Comparison of ENCODE assay signal across 8 cellular contexts in the genomic region with DNA sequence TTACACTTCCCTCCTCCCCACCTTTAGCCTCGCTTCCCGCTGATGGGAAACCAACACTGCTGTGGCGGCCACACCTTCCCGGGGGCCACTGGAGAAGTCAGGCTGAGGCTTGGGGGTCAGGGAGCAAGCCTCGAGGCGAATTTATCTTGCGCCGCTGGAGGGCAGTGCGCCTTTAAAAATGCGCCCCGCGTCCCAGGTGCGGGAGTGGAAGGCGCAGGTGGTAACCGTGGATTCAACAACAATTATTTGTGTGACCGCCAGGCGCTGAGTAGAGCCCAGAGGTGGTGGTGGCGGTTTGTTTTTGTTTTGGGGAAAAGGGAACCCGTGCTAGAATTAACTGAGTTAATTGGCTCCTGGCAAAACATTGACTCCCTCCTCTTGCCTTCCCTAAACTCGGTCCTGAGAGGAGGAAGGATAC. TPM values are rescaled to one million over a fixed set of nuclear protein-coding genes. Genes with fewer than 3 reads are reported as not detected.
DNase-seq lines count a peak whose midpoint lies in the region; ATAC-seq and TF ChIP-seq lines count a peak whose summit lies in the region.

No MANE protein-coding gene starts in this region.

- H2BK15ac ChIP-seq in neuronal stem cell (ENCODE audit: low read length), result no peak overlapping the region

- no peak overlapping the region for H2BK120ac ChIP-seq in neuronal stem cell (ENCODE audit: low read depth, low read length)

- no peaks in the 10 kb centered on the region for H3K79me1 ChIP-seq in neuronal stem cell (ENCODE audit: low read depth, low read length)

- ATAC-seq in CD4-positive, alpha-beta T cell (ENCODE audit: poor library complexity), result peak; percentile 67
- ATAC-seq in HG03060 (IDR thresholded peaks at IDR 0.05; ENCODE audit: low read depth, unreplicated experiment) (peak; percentile 35), upper lobe of left lung (ENCODE audit: low FRiP score in 2 of 2) (peak; percentile 30 to 47)

- no peak overlapping the region for H3K14ac ChIP-seq in neuronal stem cell (ENCODE audit: low read length)

- H3K9me3 Mint-ChIP-seq in CD4-positive, alpha-beta T cell, result no peaks in the 10 kb centered on the region
- H3K9me3 Mint-ChIP-seq in activated T-cell treated with anti-CD3 and anti-CD28 coated beads, Interleukin-2, amount 50 U/mL, for 24 hours, result no peaks in the 10 kb centered on the region

- POLR2A ChIA-PET in CD4-positive, alpha-beta T cell (lab: Charles Lee), result no interaction called here

- H3K4me2 ChIP-seq in neuronal stem cell (ENCODE audit: insufficient read depth, low read length, poor library complexity, severe bottlenecking), result no peak overlapping the region

- CTCF ChIA-PET in CD4-positive, alpha-beta T cell (lab: Charles Lee), result no interaction called here

- H3K4me1 Mint-ChIP-seq in CD4-positive, alpha-beta T cell (ENCODE audit: low read depth), result peaks cover 39% of the 10 kb centered on the region
- peaks cover 34% of the 10 kb centered on the region for H3K4me1 Mint-ChIP-seq in activated T-cell treated with anti-CD3 and anti-CD28 coated beads, Interleukin-2, amount 50 U/mL, for 24 hours (ENCODE audit: low read depth)

- H3K23ac ChIP-seq in neuronal stem cell (ENCODE audit: low read depth, low read length, poor library complexity), result no peak overlapping the region

- peak overlapping the region; percentile 68 for H3K4me3 Mint-ChIP-seq in CD4-positive, alpha-beta T cell
- peak overlapping the region; percentile 65 for H3K4me3 Mint-ChIP-seq in activated T-cell treated with anti-CD3 and anti-CD28 coated beads, Interleukin-2, amount 50 U/mL, for 24 hours

- H2BK5ac ChIP-seq in neuronal stem cell (ENCODE audit: low read length), result no peak overlapping the region

- peaks cover 60% of the 10 kb centered on the region for H3K27me3 Mint-ChIP-seq in CD4-positive, alpha-beta T cell
- peaks cover 54% of the 10 kb centered on the region for H3K27me3 Mint-ChIP-seq in activated T-cell treated with anti-CD3 and anti-CD28 coated beads, Interleukin-2, amount 50 U/mL, for 24 hours

- no peak overlapping the region for H3K9ac ChIP-seq in neuronal stem cell (ENCODE audit: low read depth, low read length, poor library complexity)

- no peak for TF ChIP-seq EP300 in upper lobe of left lung (IDR thresholded peaks at IDR 0.05)

- H3K4me3 ChIP-seq in fibroblast of mammary gland (ENCODE audit: control insufficient read depth, low read depth, low read length), result no peak overlapping the region
- no peak overlapping the region for H3K4me3 ChIP-seq in neuronal stem cell (ENCODE audit: low read length in 2 of 2)
- peak overlapping the region in 3 of 4 donors; percentile 54 to 56 (median 54) for H3K4me3 ChIP-seq in upper lobe of left lung

- H3K36me3 ChIP-seq in neuronal stem cell (replicated peaks in 1 of 2; ENCODE audit: control insufficient read depth in 2 of 2, insufficient read depth in 2 of 2, low read length in 2 of 2) (no peaks in the 10 kb centered on the region), upper lobe of left lung (no peaks in the 10 kb centered on the region)

- no peak overlapping the region for H2BK12ac ChIP-seq in neuronal stem cell (ENCODE audit: low read length)

- no peak overlapping the region for H3K4ac ChIP-seq in neuronal stem cell (ENCODE audit: low read length)

- H3K9me3 ChIP-seq in CD4-positive, alpha-beta T cell (ENCODE audit: control insufficient read depth, low read length), result no peaks in the 10 kb centered on the region
- H3K9me3 ChIP-seq in neuronal stem cell (replicated peaks in 1 of 2; ENCODE audit: control insufficient read depth in 2 of 2, insufficient read depth in 1 of 2, low read depth in 1 of 2, low read length in 2 of 2) (peaks cover 0 to 2% of the 10 kb centered on the region in 2 donors), upper lobe of left lung (no peaks in the 10 kb centered on the region)

- no peak overlapping the region for H4K8ac ChIP-seq in neuronal stem cell (ENCODE audit: low read depth, low read length)

- no peak overlapping the region for H2AK5ac ChIP-seq in neuronal stem cell (ENCODE audit: low read depth, low read length)

- peaks cover 4% of the 10 kb centered on the region for H3K36me3 Mint-ChIP-seq in CD4-positive, alpha-beta T cell (ENCODE audit: low read depth)
- peaks cover 5% of the 10 kb centered on the region for H3K36me3 Mint-ChIP-seq in activated T-cell treated with anti-CD3 and anti-CD28 coated beads, Interleukin-2, amount 50 U/mL, for 24 hours (ENCODE audit: low read depth)

- H3K27ac ChIP-seq in CD4-positive, alpha-beta T cell (ENCODE audit: low read depth, low read length), result no peak overlapping the region
- no peak overlapping the region for H3K27ac ChIP-seq in neuronal stem cell (replicated peaks; ENCODE audit: low read length)
- no peak overlapping the region for H3K27ac ChIP-seq in upper lobe of left lung

- no peak overlapping the region for H4K91ac ChIP-seq in neuronal stem cell (ENCODE audit: low read depth, low read length, poor library complexity)

- TF ChIP-seq POLR2A in upper lobe of left lung (IDR thresholded peaks at IDR 0.05), result no peak

- intact Hi-C loops in CD4-positive, alpha-beta T cell (cut with DNase I, micrococcal nuclease), result loop anchor here (1.0 to 10.0 kb wide), 8 partner anchors 76 to 564 kb away; a partner anchor contains a TSS

- WGBS in neuronal stem cell (ENCODE audit: extremely low coverage in 2 of 2, insufficient read length in 2 of 2, insufficient replicate concordance in 1 of 2), 2 donors, result no CpG with 5 or more reads among the region's 20 CpGs
- 1 to 2% methylated on average over 20 of the region's 20 CpGs for WGBS in upper lobe of left lung, 2 donors

- peaks cover 57% of the 10 kb centered on the region for H3K27me3 ChIP-seq in CD4-positive, alpha-beta T cell (ENCODE audit: control insufficient read depth, insufficient read depth, low read length)
- peaks cover 6 to 75% (median 22%) of the 10 kb centered on the region in 3 experiments for H3K27me3 ChIP-seq in neuronal stem cell (ENCODE audit: control insufficient read depth in 3 of 3, insufficient read depth in 3 of 3, low read depth in 1 of 3, low read length in 3 of 3)
- peaks cover 0 to 28% (median 8%) of the 10 kb centered on the region in 4 donors for H3K27me3 ChIP-seq in upper lobe of left lung

- peak; percentile 73 for TF ChIP-seq CTCF in CD4-positive, alpha-beta T cell (IDR thresholded peaks at IDR 0.05)
- peak; percentile 45 for TF ChIP-seq CTCF in fibroblast of mammary gland (conservative IDR thresholded peaks at IDR 0.05; ENCODE audit: control insufficient read depth, insufficient read depth, low read depth, low read length)
- peak; percentile 33 to 71 (median 54) for TF ChIP-seq CTCF in upper lobe of left lung (IDR thresholded peaks at IDR 0.05)

- peak overlapping the region; percentile 45 for H3K27ac Mint-ChIP-seq in CD4-positive, alpha-beta T cell
- H3K27ac Mint-ChIP-seq in activated T-cell treated with anti-CD3 and anti-CD28 coated beads, Interleukin-2, amount 50 U/mL, for 24 hours, result peak overlapping the region; percentile 50

- no peak overlapping the region for H2AFZ ChIP-seq in neuronal stem cell (ENCODE audit: low read length)

- H3K4me1 ChIP-seq in neuronal stem cell (ENCODE audit: control insufficient read depth in 2 of 2, insufficient read depth in 1 of 2, low read depth in 1 of 2, low read length in 2 of 2) (peaks cover 8 to 11% of the 10 kb centered on the region in 2 donors), upper lobe of left lung (peaks cover 18 to 32% (median 23%) of the 10 kb centered on the region in 4 donors)

- DNase-seq in CD4-positive, alpha-beta T cell, result peak; percentile 51 to 71 (median 58)
- DNase-seq in NCI-H748 (lab: John Stamatoyannopoulos, UW; ENCODE audit: unreplicated experiment) (peak; percentile 92), fibroblast of mammary gland (ENCODE audit: low read depth) (peak; percentile 14), neuronal stem cell (ENCODE audit: low spot score) (peak; percentile 70), upper lobe of left lung (peak; percentile 38 to 81), occipital lobe (lab: John Stamatoyannopoulos, UW) (no peak)
- DNase-seq in activated T-cell treated with anti-CD3 and anti-CD28 coated beads, Interleukin-2, amount 50 U/mL, for 24 hours, result peak; percentile 81

- no peak overlapping the region for H3K18ac ChIP-seq in neuronal stem cell (ENCODE audit: low read length)

RNA-seq across cellular contexts. Expression of a gene that starts 1.1 kb away (rescaled TPM):
- total RNA-seq in CD4-positive, alpha-beta T cell, result not detected
- polyA plus RNA-seq in neuronal stem cell (2013, experiment 1 of 2), result 0.40 TPM
- 0.40 TPM for polyA plus RNA-seq in neuronal stem cell (2013, experiment 2 of 2)
- 10 to 100 TPM in 1 of 6 donors, 1 to 10 TPM in 3, under 1 TPM in 1, not detected in 1; 0.78 to 16.7 (median 2.7) TPM for total RNA-seq in upper lobe of left lung
- total RNA-seq in occipital lobe, result not detected

RNA-seq across cellular contexts. Expression of a gene that starts 4.5 kb away (rescaled TPM):
- total RNA-seq in CD4-positive, alpha-beta T cell, result 10 to 100 TPM; 12.4 to 12.8 TPM
- polyA plus RNA-seq in neuronal stem cell (2013, experiment 1 of 2), result 21.3 TPM
- 21.1 TPM for polyA plus RNA-seq in neuronal stem cell (2013, experiment 2 of 2)
- 10 to 100 TPM in 4 of 6 donors, 1 to 10 TPM in 2; 7.7 to 16.9 (median 12.3) TPM for total RNA-seq in upper lobe of left lung
- total RNA-seq in occipital lobe, result 11.7 TPM

RNA-seq across cellular contexts. Expression of a gene that starts 56.3 kb away (rescaled TPM):
- 10 to 100 TPM; 36.1 to 37.7 TPM for total RNA-seq in CD4-positive, alpha-beta T cell
- 9.3 TPM for polyA plus RNA-seq in neuronal stem cell (2013, experiment 1 of 2)
- 9.6 TPM for polyA plus RNA-seq in neuronal stem cell (2013, experiment 2 of 2)
- total RNA-seq in upper lobe of left lung, result 10 to 100 TPM; 44.3 to 91.4 (median 55.4) TPM
- 85.3 TPM for total RNA-seq in occipital lobe

Comparison
In these comparisons a context has a peak if more than half of its experiments do, and no peak if none do; other contexts are left out.
1. H3K4me3 ChIP-seq: peak in upper lobe of left lung (3 of 4); none in fibroblast of mammary gland (single experiment) and neuronal stem cell (0 of 2).
2. Peak in every context shown above with its lines, with median percentiles within 50 percentile points of each other: ATAC-seq and CTCF ChIP-seq.